ENCODE assay signal across 16 cellular contexts in the genomic region with DNA sequence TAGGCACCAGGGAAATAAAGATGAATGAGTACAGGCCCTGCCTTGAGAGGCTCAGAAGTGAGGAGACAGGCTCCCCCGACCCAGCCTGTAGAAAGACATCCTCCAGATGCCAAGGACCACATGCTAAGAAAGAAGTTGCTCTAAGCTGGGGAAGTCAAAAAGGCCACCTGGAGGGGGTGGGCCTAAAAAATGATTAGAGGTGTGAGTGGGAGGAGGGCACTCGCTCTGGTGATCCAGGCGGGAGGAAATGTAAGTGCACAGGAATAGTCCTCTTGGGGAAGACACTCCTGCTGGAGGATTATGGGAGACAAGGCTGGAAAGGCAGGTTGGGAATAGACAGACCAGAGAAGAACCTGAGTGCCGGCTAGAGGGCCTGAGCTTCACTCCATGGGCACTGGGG. TPM values are rescaled to one million over a fixed set of nuclear protein-coding genes. Genes with fewer than 3 reads are reported as not detected.
DNase-seq lines count a peak whose midpoint lies in the region; ATAC-seq and TF ChIP-seq lines count a peak whose summit lies in the region.
"Had no signal": no experiment of that assay in that cellular context is flagged by ENCODE, and none has a peak within 500 bp of the region (broad histone marks: within the 10 kb centered on the region; RNA-seq: fewer than 3 reads in every experiment).

No MANE protein-coding gene starts in this region.

- no peak overlapping the region for H3K14ac ChIP-seq in neuronal stem cell (ENCODE audit: low read length)

- ATAC-seq in HG02678 (IDR thresholded peaks at IDR 0.05; ENCODE audit: unreplicated experiment) = no peak

- intact Hi-C loops in ovary (cut with DNase I) = no loop called here

- H3K4me2 ChIP-seq in neural progenitor cell (no peak overlapping the region), neuronal stem cell (ENCODE audit: insufficient read depth, low read length, poor library complexity, severe bottlenecking) (no peak overlapping the region)
- H3K4me2 ChIP-seq: BLaER1 treated with 17β-estradiol and CSF1 and Interleukin-3, amounts not matched to agents 10 nM and 100 nM had no signal

- H3K27ac ChIP-seq in HEK293 (ENCODE audit: extremely low read depth, low read depth, low read length) (no peak overlapping the region), neural progenitor cell (no peak overlapping the region), neuronal stem cell (replicated peaks; ENCODE audit: low read length) (no peak overlapping the region), ovary (no peak overlapping the region)
- H3K27ac ChIP-seq: BLaER1 treated with 17β-estradiol and CSF1 and Interleukin-3, amounts not matched to agents 10 nM and 100 nM; GM23248 had no signal

- POLR2A ChIA-PET in HEK293 (lab: Yijun Ruan, JAX) = no interaction called here

- H3K9me3 Mint-ChIP-seq in glutamatergic neuron (ENCODE audit: unreplicated experiment) (peaks cover 7% of the 10 kb centered on the region), neural progenitor cell (no peaks in the 10 kb centered on the region)

- no peak overlapping the region for H2BK12ac ChIP-seq in neuronal stem cell (ENCODE audit: low read length)

- H3K27ac Mint-ChIP-seq in glutamatergic neuron (ENCODE audit: unreplicated experiment) = peak overlapping the region; percentile 6
- H3K27ac Mint-ChIP-seq in neural progenitor cell = no peak overlapping the region
- H3K27ac Mint-ChIP-seq: B cell had no signal

- H3K27me3 Mint-ChIP-seq in glutamatergic neuron (ENCODE audit: unreplicated experiment) (peaks cover 18% of the 10 kb centered on the region), neural progenitor cell (ENCODE audit: insufficient read depth, low read depth) (peaks cover 39% of the 10 kb centered on the region)

- H2AFZ ChIP-seq in neural progenitor cell (replicated peaks) = no peak overlapping the region
- H2AFZ ChIP-seq in neuronal stem cell (ENCODE audit: low read length) = no peak overlapping the region
- H2AFZ ChIP-seq: GM23248 had no signal

- no peaks in the 10 kb centered on the region for H3K9me3 ChIP-seq in HEK293 (ENCODE audit: control insufficient read depth, insufficient read depth, low read depth, low read length)
- no peaks in the 10 kb centered on the region for H3K9me3 ChIP-seq in neural progenitor cell (ENCODE audit: low read depth)
- peaks cover 0 to 2% of the 10 kb centered on the region in 2 donors for H3K9me3 ChIP-seq in neuronal stem cell (replicated peaks in 1 of 2; ENCODE audit: control insufficient read depth in 2 of 2, insufficient read depth in 1 of 2, low read depth in 1 of 2, low read length in 2 of 2)
- H3K9me3 ChIP-seq in ovary = no peaks in the 10 kb centered on the region
- H3K9me3 ChIP-seq: BLaER1 treated with 17β-estradiol and CSF1 and Interleukin-3, amounts not matched to agents 10 nM and 100 nM; Caco-2; HAP-1 had no signal

- TF ChIP-seq POLR2A in ovary (IDR thresholded peaks at IDR 0.05) = no peak

- no peaks in the 10 kb centered on the region for H3F3A ChIP-seq in neural progenitor cell (ENCODE audit: low read depth)

- CTCF ChIA-PET in HEK293 (lab: Yijun Ruan, JAX) = interaction anchor here (0.9 to 1.6 kb wide), 2 partner anchors 9 to 172 kb away, joined by 3 to 6 read pairs; no protein-coding TSS in a partner anchor

- H3K4me3 Mint-ChIP-seq in glutamatergic neuron (ENCODE audit: unreplicated experiment) (no peak overlapping the region), neural progenitor cell (peak overlapping the region; percentile 11)
- H3K4me3 Mint-ChIP-seq: B cell had no signal

- no peak overlapping the region for H3K18ac ChIP-seq in neuronal stem cell (ENCODE audit: low read length)

- no peak overlapping the region for H2AK5ac ChIP-seq in neuronal stem cell (ENCODE audit: low read depth, low read length)

- H2BK120ac ChIP-seq in neuronal stem cell (ENCODE audit: low read depth, low read length) = no peak overlapping the region

- peak; percentile 27 for DNase-seq in NCI-H524 treated with DMSO at 0.1 percent for 48 hours (lab: John Stamatoyannopoulos, UW)
- no peak for DNase-seq in glutamatergic neuron
- no peak for DNase-seq in neural progenitor cell (ENCODE audit: low spot score)
- no peak for DNase-seq in neuronal stem cell (ENCODE audit: low spot score)
- no peak for DNase-seq in ovary
- DNase-seq in activated CD4-positive, alpha-beta T cell treated with anti-CD3 and anti-CD28 coated beads, Interleukin-2, amount 50 U/mL, for 1 hour = no peak
- DNase-seq: Caco-2, DMS79, GDM1, GM23248, IMR-90 had no signal

- no peaks in the 10 kb centered on the region for H3K36me3 Mint-ChIP-seq in glutamatergic neuron (ENCODE audit: unreplicated experiment)
- H3K36me3 Mint-ChIP-seq in neural progenitor cell = no peaks in the 10 kb centered on the region

- H4K20me1 ChIP-seq in neural progenitor cell (ENCODE audit: low read depth) = no peaks in the 10 kb centered on the region

- no peaks in the 10 kb centered on the region for H3K79me2 ChIP-seq in neural progenitor cell (ENCODE audit: low read depth)

- no peak overlapping the region for H4K91ac ChIP-seq in neuronal stem cell (ENCODE audit: low read depth, low read length, poor library complexity)

- no peak overlapping the region for H3K9ac ChIP-seq in neural progenitor cell
- H3K9ac ChIP-seq in neuronal stem cell (ENCODE audit: low read depth, low read length, poor library complexity) = no peak overlapping the region
- H3K9ac ChIP-seq: BLaER1 treated with 17β-estradiol and CSF1 and Interleukin-3, amounts not matched to agents 10 nM and 100 nM; GM23248 had no signal

- TF ChIP-seq CTCF in HEK293 (tag by site-specific recombination; IDR thresholded peaks at IDR 0.05) (no peak), glutamatergic neuron (IDR thresholded peaks at IDR 0.05; ENCODE audit: partially characterized antibody, unreplicated experiment) (no peak), neural progenitor cell (IDR thresholded peaks at IDR 0.05) (no peak), ovary (IDR thresholded peaks at IDR 0.05) (no peak)

- H3K79me1 ChIP-seq in neuronal stem cell (ENCODE audit: low read depth, low read length) = no peaks in the 10 kb centered on the region

- H3K4me3 ChIP-seq in HEK293 (ENCODE audit: low read depth, low read length) = no peak overlapping the region
- no peak overlapping the region for H3K4me3 ChIP-seq in neural progenitor cell
- no peak overlapping the region for H3K4me3 ChIP-seq in neuronal stem cell (ENCODE audit: low read length in 2 of 2)
- no peak overlapping the region for H3K4me3 ChIP-seq in ovary
- H3K4me3 ChIP-seq: BLaER1 treated with 17β-estradiol and CSF1 and Interleukin-3, amounts not matched to agents 10 nM and 100 nM; GM23248; HAP-1 had no signal

- H2BK15ac ChIP-seq in neuronal stem cell (ENCODE audit: low read length) = no peak overlapping the region

- no peak overlapping the region for H2BK5ac ChIP-seq in neuronal stem cell (ENCODE audit: low read length)

- H3K4ac ChIP-seq in neuronal stem cell (ENCODE audit: low read length) = no peak overlapping the region

- H3K4me1 Mint-ChIP-seq in glutamatergic neuron (ENCODE audit: low read depth, unreplicated experiment) (peaks cover 14% of the 10 kb centered on the region), neural progenitor cell (peaks cover 5% of the 10 kb centered on the region)

- H3K27me3 ChIP-seq in neural progenitor cell (peaks cover 76% of the 10 kb centered on the region), neuronal stem cell (ENCODE audit: control insufficient read depth in 3 of 3, insufficient read depth in 3 of 3, low read depth in 1 of 3, low read length in 3 of 3) (peaks cover 0 to 81% (median 0%) of the 10 kb centered on the region in 3 experiments), ovary (no peaks in the 10 kb centered on the region)

- H4K8ac ChIP-seq in neuronal stem cell (ENCODE audit: low read depth, low read length) = no peak overlapping the region

- no peak for TF ChIP-seq EP300 in ovary (IDR thresholded peaks at IDR 0.05)

- H3K36me3 ChIP-seq in HEK293 (ENCODE audit: control insufficient read depth in 2 of 2, insufficient read depth in 1 of 2, low read length in 2 of 2) (no peaks in the 10 kb centered on the region), neural progenitor cell (no peaks in the 10 kb centered on the region), neuronal stem cell (replicated peaks in 1 of 2; ENCODE audit: control insufficient read depth in 2 of 2, insufficient read depth in 2 of 2, low read length in 2 of 2) (no peaks in the 10 kb centered on the region), ovary (no peaks in the 10 kb centered on the region)
- H3K36me3 ChIP-seq: HAP-1 had no signal

- no peak overlapping the region for H3K23ac ChIP-seq in neuronal stem cell (ENCODE audit: low read depth, low read length, poor library complexity)

- WGBS in neuronal stem cell (ENCODE audit: extremely low coverage in 2 of 2, insufficient read length in 2 of 2, insufficient replicate concordance in 1 of 2), 2 donors = no CpG with 5 or more reads among the region's 4 CpGs
- 73 to 75% (median 74%) methylated on average over 4 of the region's 4 CpGs for whole genome bisulfite sequencing in ovary, 3 donors

- H3K4me1 ChIP-seq in HEK293 (ENCODE audit: control insufficient read depth, insufficient read depth, low read length) (peaks cover 17% of the 10 kb centered on the region), neural progenitor cell (peaks cover 6% of the 10 kb centered on the region), neuronal stem cell (ENCODE audit: control insufficient read depth in 2 of 2, insufficient read depth in 1 of 2, low read depth in 1 of 2, low read length in 2 of 2) (peaks cover 0 to 6% of the 10 kb centered on the region in 2 donors), ovary (ENCODE audit: insufficient read depth) (no peaks in the 10 kb centered on the region)

TF ChIP-seq in HEK293, 187 proteins besides CTCF, POLR2A, EP300 and RAD21 (continues in another document):
- TF ChIP-seq EGR2 (tag by site-specific recombination; IDR thresholded peaks at IDR 0.05; ENCODE audit: low read depth) (peak; percentile 54), GLIS1 (tag by site-specific recombination; IDR thresholded peaks at IDR 0.05) (peak; percentile 66), ZNF202 (tag by site-specific recombination; IDR thresholded peaks at IDR 0.05; ENCODE audit: borderline replicate concordance) (no peak), ZXDB (tag by site-specific recombination; IDR thresholded peaks at IDR 0.05) (no peak), ZFHX2 (tag by site-specific recombination; conservative IDR thresholded peaks at IDR 0.05) (peak; percentile 48), ZNF626 (tag by site-specific recombination; IDR thresholded peaks at IDR 0.05) (no peak), SP3 (tag by site-specific recombination; IDR thresholded peaks at IDR 0.05) (no peak), ZNF248 (tag by site-specific recombination; IDR thresholded peaks at IDR 0.05) (no peak)

RNA-seq across cellular contexts. Expression of a gene that starts 32.2 kb away (rescaled TPM):
- total RNA-seq in glutamatergic neuron (ENCODE audit: unreplicated experiment) = 39.3 TPM
- 42.9 and 49.4 TPM in 2 replicates for total RNA-seq in neural progenitor cell (ENCODE audit: low replicate concordance)
- polyA plus RNA-seq in neuronal stem cell (2013, experiment 1 of 2) = 18.0 TPM
- 16.7 TPM for polyA plus RNA-seq in neuronal stem cell (2013, experiment 2 of 2)
- total RNA-seq in ovary = 10 to 100 TPM; 22.8 to 32.2 (median 26.6) TPM
- polyA plus RNA-seq in ovary = 10 to 100 TPM; 17.8 to 30.2 TPM
